ENCODE assay signal across 17 cellular contexts in genomic region chr6:49325901-49326300, GRCh38.
A peak's percentile ranks its signal among the peaks of the same experiment; 100 is the strongest.
DNase-seq lines count a peak whose midpoint lies in the region; FAIRE-seq and TF ChIP-seq lines count a peak whose summit lies in the region.
"Had no signal": no experiment of that assay in that cellular context is flagged by ENCODE, and none has a peak within 500 bp of the region (broad histone marks: within the 10 kb centered on the region; RNA-seq: fewer than 3 reads in every experiment).

No MANE protein-coding gene starts in this region.

- FAIRE-seq in bronchial epithelial cell (lab: Jason Lieb, UNC) = no peak
- FAIRE-seq in keratinocyte (lab: Jason Lieb, UNC) = no peak
- no peak for FAIRE-seq in D721Med (lab: Jason Lieb, UNC)

- dilution Hi-C loops in keratinocyte (cut with MboI; ENCODE audit: extremely low pct_ligation_motif_present, low sequenced_read_pairs) = no loop called here

- no peaks in the 10 kb centered on the region for H3K27me3 Mint-ChIP-seq in activated naive CD4-positive, alpha-beta T cell treated with anti-CD3 and anti-CD28 coated beads, Interleukin-2, amount 10 ng/mL, durations not matched to agents 7 days and 5 days
- H3K27me3 Mint-ChIP-seq: CD8-positive, alpha-beta memory T cell had no signal

- H2AFZ ChIP-seq in ACC112 (ENCODE audit: low read length, unreplicated experiment) (peak overlapping the region; percentile 12), keratinocyte (ENCODE audit: control insufficient read depth, low read length) (peak overlapping the region; percentile 63)

- no peaks in the 10 kb centered on the region for H3K4me1 Mint-ChIP-seq in activated naive CD4-positive, alpha-beta T cell treated with anti-CD3 and anti-CD28 coated beads, Interleukin-2, amount 10 ng/mL, durations not matched to agents 7 days and 5 days
- H3K4me1 Mint-ChIP-seq: CD8-positive, alpha-beta memory T cell had no signal

- no peaks in the 10 kb centered on the region for H3K27me3 ChIP-seq in ACC112 (ENCODE audit: insufficient read depth, low read length)
- H3K27me3 ChIP-seq in bronchial epithelial cell (ENCODE audit: control insufficient read depth, insufficient read depth, low read length) = no peaks in the 10 kb centered on the region
- H3K27me3 ChIP-seq in keratinocyte (ENCODE audit: control insufficient read depth, extremely low read depth, insufficient read depth, low read length) = no peaks in the 10 kb centered on the region

- H4K20me1 ChIP-seq in keratinocyte (ENCODE audit: control insufficient read depth, extremely low read depth, insufficient read depth, low read length) = no peaks in the 10 kb centered on the region

- CTCF ChIA-PET in activated naive CD4-positive, alpha-beta T cell treated with anti-CD3 and anti-CD28 coated beads, Interleukin-2, amount 10 ng/mL, durations not matched to agents 7 days and 5 days (lab: Charles Lee) = no interaction called here

- H3K27ac Mint-ChIP-seq in activated naive CD4-positive, alpha-beta T cell treated with anti-CD3 and anti-CD28 coated beads, Interleukin-2, amount 10 ng/mL, durations not matched to agents 7 days and 5 days = no peak overlapping the region

- peak; percentile 5 for DNase-seq in HS-27A (ENCODE audit: low read depth)
- peak; percentile 67 for DNase-seq in bronchial epithelial cell (ENCODE audit: low read depth)
- DNase-seq in keratinocyte (ENCODE audit: low read depth, low spot score) = no peak
- no peak for DNase-seq in D721Med (ENCODE audit: insufficient read length, low spot score)
- DNase-seq in NAMALWA (ENCODE audit: low spot score) = no peak
- no peak for DNase-seq in hippocampal formation (lab: John Stamatoyannopoulos, UW)
- DNase-seq in activated naive CD4-positive, alpha-beta T cell treated with anti-CD3 and anti-CD28 coated beads, Interleukin-2, amount 10 ng/mL, durations not matched to agents 7 days and 5 days = no peak
- DNase-seq: activated CD4-positive, alpha-beta T cell treated with anti-CD3 and anti-CD28 coated beads for 1 hour; CD8-positive, alpha-beta memory T cell; DMS79 treated with DMSO at 0.1 percent for 48 hours; effector CD8-positive, alpha-beta T cell; left colon; NCI-H2029 treated with DMSO at 0.1 percent for 48 hours; NCI-H446 treated with DMSO at 0.1 percent for 48 hours had no signal

- no peak overlapping the region for H3K4me3 Mint-ChIP-seq in activated naive CD4-positive, alpha-beta T cell treated with anti-CD3 and anti-CD28 coated beads, Interleukin-2, amount 10 ng/mL, durations not matched to agents 7 days and 5 days
- H3K4me3 Mint-ChIP-seq: CD8-positive, alpha-beta memory T cell; neural crest cell had no signal

- H3K36me3 ChIP-seq in ACC112 (ENCODE audit: insufficient read depth, low read length) (no peaks in the 10 kb centered on the region), bronchial epithelial cell (ENCODE audit: control insufficient read depth, insufficient read depth, low read length) (no peaks in the 10 kb centered on the region), keratinocyte (ENCODE audit: control insufficient read depth in 2 of 2, extremely low read depth in 1 of 2, insufficient read depth in 2 of 2, low read length in 2 of 2) (no peaks in the 10 kb centered on the region)

- no peaks in the 10 kb centered on the region for H3K9me3 ChIP-seq in keratinocyte (ENCODE audit: control insufficient read depth, low read depth, low read length)

- H3K4me1 ChIP-seq in ACC112 (ENCODE audit: control insufficient read depth, insufficient read depth, low read length, unreplicated experiment) = peaks cover 29% of the 10 kb centered on the region
- peaks cover 21% of the 10 kb centered on the region for H3K4me1 ChIP-seq in keratinocyte (ENCODE audit: control insufficient read depth, extremely low read depth, insufficient read depth, low read length)

- H3K9ac ChIP-seq in keratinocyte (ENCODE audit: control insufficient read depth, extremely low read depth, insufficient read depth, low read length) = no peak overlapping the region

- H3K36me3 Mint-ChIP-seq in activated naive CD4-positive, alpha-beta T cell treated with anti-CD3 and anti-CD28 coated beads, Interleukin-2, amount 10 ng/mL, durations not matched to agents 7 days and 5 days = no peaks in the 10 kb centered on the region
- H3K36me3 Mint-ChIP-seq: CD8-positive, alpha-beta memory T cell had no signal

- H3K79me2 ChIP-seq in ACC112 (ENCODE audit: control insufficient read depth, insufficient read depth, low read length, unreplicated experiment) (no peaks in the 10 kb centered on the region), keratinocyte (ENCODE audit: control insufficient read depth, insufficient read depth, low read length) (no peaks in the 10 kb centered on the region)

- H3K9me3 Mint-ChIP-seq in activated naive CD4-positive, alpha-beta T cell treated with anti-CD3 and anti-CD28 coated beads, Interleukin-2, amount 10 ng/mL, durations not matched to agents 7 days and 5 days = no peaks in the 10 kb centered on the region
- H3K9me3 Mint-ChIP-seq: neural crest cell had no signal

- H3K4me3 ChIP-seq in ACC112 (ENCODE audit: low read depth, low read length) = peak overlapping the region; percentile 52; the same call in 1 of the 2 replicates
- H3K4me3 ChIP-seq in bronchial epithelial cell (ENCODE audit: low read depth, low read length) = no peak overlapping the region
- no peak overlapping the region for H3K4me3 ChIP-seq in keratinocyte (ENCODE audit: control insufficient read depth in 2 of 3, extremely low read depth in 1 of 3, insufficient read depth in 2 of 3, low read depth in 1 of 3, low read length in 3 of 3)
- H3K4me3 ChIP-seq: K562 had no signal

- no peak for TF ChIP-seq CTCF in bronchial epithelial cell (IDR thresholded peaks at IDR 0.05; ENCODE audit: insufficient read depth, low read length, severe bottlenecking)
- TF ChIP-seq CTCF in keratinocyte (optimal IDR thresholded peaks at IDR 0.05 in 1 of 3, IDR thresholded peaks at IDR 0.05 in 1 of 3, conservative IDR thresholded peaks at IDR 0.05 in 1 of 3; ENCODE audit: extremely low read depth in 1 of 3, insufficient read depth in 2 of 3, low read length in 3 of 3) = no peak
- no peak for TF ChIP-seq CTCF in D721Med (IDR thresholded peaks at IDR 0.05; ENCODE audit: insufficient read depth, missing control alignments)

- H3K27ac ChIP-seq in ACC112 (ENCODE audit: low read depth, low read length) (peak overlapping the region; percentile 86), keratinocyte (ENCODE audit: control insufficient read depth, insufficient read depth, low read length) (peak overlapping the region; percentile 40)

- peak overlapping the region; percentile 53 for H3K4me2 ChIP-seq in keratinocyte (ENCODE audit: control insufficient read depth, extremely low read depth, insufficient read depth, low read depth, low read length)

- H3K9me1 ChIP-seq in keratinocyte (ENCODE audit: control insufficient read depth, extremely low read depth, insufficient read depth, low read length) = no peaks in the 10 kb centered on the region

Comparison
In these comparisons a context has a peak if more than half of its experiments do, and no peak if none do; other contexts are left out.
1. DNase-seq: peak in HS-27A (single experiment) and bronchial epithelial cell (single experiment); none in keratinocyte (single experiment), D721Med (single experiment), NAMALWA (single experiment), hippocampal formation (0 of 2) and activated naive CD4-positive, alpha-beta T cell treated with anti-CD3 and anti-CD28 coated beads, Interleukin-2, amount 10 ng/mL, durations not matched to agents 7 days and 5 days (single experiment).